8 cellular contexts compared by ENCODE assay signal in genomic region chr3:125165189-125165947, GRCh38. TPM values are rescaled to one million over a fixed set of nuclear protein-coding genes. Genes with fewer than 3 reads are reported as not detected.
DNase-seq lines count a peak whose midpoint lies in the region; ATAC-seq and TF ChIP-seq lines count a peak whose summit lies in the region.

No MANE protein-coding gene starts in this region.

- no peaks in the 10 kb centered on the region for H3K4me1 ChIP-seq in ascending aorta
- H3K4me1 ChIP-seq in CD4-positive, alpha-beta memory T cell (ENCODE audit: insufficient read depth, low read length) = no peaks in the 10 kb centered on the region

- peaks cover 7% of the 10 kb centered on the region for H3K36me3 Mint-ChIP-seq in type B pancreatic cell
- H3K36me3 Mint-ChIP-seq in CD4-positive, alpha-beta memory T cell = no peaks in the 10 kb centered on the region

- no peaks in the 10 kb centered on the region for H3K9me3 Mint-ChIP-seq in type B pancreatic cell
- H3K9me3 Mint-ChIP-seq in CD4-positive, alpha-beta memory T cell = peaks cover 0 to under 1% (median 0%) of the 10 kb centered on the region in 8 donors

- H3K27me3 Mint-ChIP-seq in type B pancreatic cell = no peaks in the 10 kb centered on the region
- H3K27me3 Mint-ChIP-seq in CD4-positive, alpha-beta memory T cell = peaks cover 0 to 3% of the 10 kb centered on the region in 2 donors

- ATAC-seq in HG02763 (IDR thresholded peaks at IDR 0.05; ENCODE audit: unreplicated experiment) (no peak), HG03135 (IDR thresholded peaks at IDR 0.05; ENCODE audit: unreplicated experiment) (no peak), GM19351 (IDR thresholded peaks at IDR 0.05; ENCODE audit: unreplicated experiment) (no peak)

- H3K36me3 ChIP-seq in ascending aorta = no peaks in the 10 kb centered on the region
- no peaks in the 10 kb centered on the region for H3K36me3 ChIP-seq in CD4-positive, alpha-beta memory T cell (ENCODE audit: insufficient read depth, low read length)

- CTCF ChIA-PET in HEK293T (lab: Yijun Ruan, JAX) = no interaction called here
- CTCF ChIA-PET in CD4-positive, alpha-beta memory T cell (lab: Charles Lee; ENCODE audit: partially characterized antibody) = no interaction called here

- H3K4me1 Mint-ChIP-seq in type B pancreatic cell (ENCODE audit: unreplicated experiment) = peaks cover 28% of the 10 kb centered on the region
- no peaks in the 10 kb centered on the region for H3K4me1 Mint-ChIP-seq in CD4-positive, alpha-beta memory T cell

- DNase-seq in HEK293T (ENCODE audit: extremely low spot score) (peak; percentile 32), ascending aorta (ENCODE audit: low spot score in 2 of 2) (peak in 1 of 2 donors; percentile 74), islet precursor cell (peak; percentile 80), type B pancreatic cell (ENCODE audit: extremely low spot score, unreplicated experiment) (no peak)
- DNase-seq in CD4-positive, alpha-beta memory T cell = no peak

- H3K9me3 ChIP-seq in ascending aorta = no peaks in the 10 kb centered on the region
- H3K9me3 ChIP-seq in CD4-positive, alpha-beta memory T cell (ENCODE audit: control insufficient read depth in 1 of 2, low read length in 2 of 2) = no peaks in the 10 kb centered on the region

- POLR2A ChIA-PET in HEK293T (lab: Yijun Ruan, JAX) = no interaction called here
- POLR2A ChIA-PET in CD4-positive, alpha-beta memory T cell (lab: Charles Lee; ENCODE audit: partially characterized antibody) = no interaction called here

- TF ChIP-seq CTCF in ascending aorta (IDR thresholded peaks at IDR 0.05) (peak; percentile 35 to 62 (median 50)), type B pancreatic cell (conservative IDR thresholded peaks at IDR 0.05) (peak; percentile 71)

- no peak overlapping the region for H3K4me3 ChIP-seq in ascending aorta
- no peak overlapping the region for H3K4me3 ChIP-seq in CD4-positive, alpha-beta memory T cell (ENCODE audit: low read length in 2 of 2)

- H3K27ac ChIP-seq in ascending aorta = no peak overlapping the region
- H3K27ac ChIP-seq in CD4-positive, alpha-beta memory T cell (ENCODE audit: low read depth, low read length) = no peak overlapping the region

- no peak overlapping the region for H3K4me3 Mint-ChIP-seq in type B pancreatic cell
- H3K4me3 Mint-ChIP-seq in CD4-positive, alpha-beta memory T cell = no peak overlapping the region

- no peaks in the 10 kb centered on the region for H3K27me3 ChIP-seq in ascending aorta
- no peaks in the 10 kb centered on the region for H3K27me3 ChIP-seq in CD4-positive, alpha-beta memory T cell (ENCODE audit: insufficient read depth, low read length)

- intact Hi-C loops in ascending aorta (cut with DNase I) = loop anchor here (2.0 to 10.0 kb wide), 2 partner anchors 171 to 237 kb away; no protein-coding TSS in a partner anchor
- intact Hi-C loops in CD4-positive, alpha-beta memory T cell (cut with micrococcal nuclease) = no loop called here

- H3K27ac Mint-ChIP-seq in type B pancreatic cell = no peak overlapping the region
- peak overlapping the region in 1 of 7 donors; percentile 60 for H3K27ac Mint-ChIP-seq in CD4-positive, alpha-beta memory T cell

TF ChIP-seq in HEK293T, 16 proteins besides CTCF, POLR2A, EP300 and RAD21:
- TF ChIP-seq ARNT (IDR thresholded peaks at IDR 0.05) (no peak), NFRKB (IDR thresholded peaks at IDR 0.05) (no peak), SUZ12 (IDR thresholded peaks at IDR 0.05) (no peak)
TF ChIP-seq in HEK293T: peak in this region for 0.

RNA-seq across cellular contexts. Expression of gene SLC12A8, which starts 47.2 kb away (rescaled TPM):
- total RNA-seq in ascending aorta (not detected), type B pancreatic cell (ENCODE audit: low replicate concordance) (6.8 and 13.8 TPM in 2 replicates)
- not detected for total RNA-seq in CD4-positive, alpha-beta memory T cell
- polyA plus RNA-seq in CD4-positive, alpha-beta memory T cell = not detected

Comparison
In these comparisons a context has a peak if more than half of its experiments do, and no peak if none do; other contexts are left out.
1. DNase-seq: peak in HEK293T (single experiment) and islet precursor cell (single experiment); none in type B pancreatic cell (single experiment) and CD4-positive, alpha-beta memory T cell (0 of 5).